12 cellular contexts compared by ENCODE assay signal in the genomic region with DNA sequence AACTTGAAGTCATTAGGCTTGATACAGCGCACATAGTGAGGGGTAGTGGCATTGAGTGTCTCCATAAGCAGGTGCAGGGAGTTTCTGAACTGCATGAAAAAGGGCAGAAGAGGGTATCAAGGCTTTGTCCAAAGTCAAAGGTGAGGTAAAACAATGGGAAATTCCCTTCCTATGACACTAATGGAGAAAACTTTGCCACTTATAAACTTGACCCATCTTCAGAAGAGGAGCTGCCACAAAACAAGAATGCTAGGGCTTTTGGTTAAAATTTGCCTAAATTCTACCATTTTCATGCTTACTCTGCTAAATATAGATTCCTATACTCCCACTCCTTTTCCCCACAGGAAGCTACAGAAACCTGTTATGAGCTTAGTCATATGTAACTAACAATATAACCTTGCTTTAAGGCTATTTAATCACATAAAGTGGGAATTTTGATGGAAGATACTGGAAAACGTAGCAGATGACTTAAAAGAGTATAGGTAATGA.
DNase-seq lines count a peak whose midpoint lies in the region; ATAC-seq, FAIRE-seq and TF ChIP-seq lines count a peak whose summit lies in the region.
"Had no signal": no experiment of that assay in that cellular context is flagged by ENCODE, and none has a peak within 500 bp of the region (broad histone marks: within the 10 kb centered on the region; RNA-seq: fewer than 3 reads in every experiment).

No MANE protein-coding gene starts in this region.

- H3K4me3 ChIP-seq in dorsolateral prefrontal cortex (no peak overlapping the region), uterus (no peak overlapping the region)

- no peaks in the 10 kb centered on the region for H3K4me1 ChIP-seq in uterus

- no peak for TF ChIP-seq CTCF in dorsolateral prefrontal cortex (IDR thresholded peaks at IDR 0.05 in 54 of 56, conservative IDR thresholded peaks at IDR 0.05 in 2 of 56; ENCODE audit: low read depth in 1 of 56, partially characterized antibody in 56 of 56)
- TF ChIP-seq CTCF in uterus (IDR thresholded peaks at IDR 0.05), result no peak

- no peak for TF ChIP-seq POLR2A in uterus (IDR thresholded peaks at IDR 0.05)

- no peaks in the 10 kb centered on the region for H3K9me3 ChIP-seq in uterus

- H3K27me3 ChIP-seq in dorsolateral prefrontal cortex (no peaks in the 10 kb centered on the region), uterus (no peaks in the 10 kb centered on the region)

- peak; percentile 93 for FAIRE-seq in GM18507 (lab: Jason Lieb, UNC)
- FAIRE-seq: keratinocyte had no signal

- intact Hi-C loops in dorsolateral prefrontal cortex (cut with DNase I) (no loop called here), uterus (cut with DNase I; ENCODE audit: low total_unique reads) (no loop called here)

- peak overlapping the region in 38 of 59 donors; percentile 1 to 73 (median 44) for H3K27ac ChIP-seq in dorsolateral prefrontal cortex
- H3K27ac ChIP-seq in substantia nigra (ENCODE audit: low read depth, low read length, poor library complexity, severe bottlenecking), result no peak overlapping the region
- H3K27ac ChIP-seq in uterus, result no peak overlapping the region

- DNase-seq in GM18507 (ENCODE audit: extremely low spot score, insufficient read length, low read depth) (no peak), dorsolateral prefrontal cortex (no peak), substantia nigra (lab: John Stamatoyannopoulos, UW) (no peak), D341Med (ENCODE audit: low spot score) (no peak), uterus (no peak), DMS53 treated with DMSO at 0.1 percent for 48 hours (lab: John Stamatoyannopoulos, UW; ENCODE audit: unreplicated experiment) (no peak)
- DNase-seq: activated naive CD4-positive, alpha-beta T cell treated with Interleukin-2 at 50 U/mL for 16 hours; COR-L47; NCI-H82 had no signal

- ATAC-seq in GM21515 (IDR thresholded peaks at IDR 0.05; ENCODE audit: unreplicated experiment) (peak; percentile 34), HG03342 (IDR thresholded peaks at IDR 0.05; ENCODE audit: unreplicated experiment) (peak; percentile 31)

- no peaks in the 10 kb centered on the region for H3K36me3 ChIP-seq in uterus

Comparison
In these comparisons a context has a peak if more than half of its experiments do, and no peak if none do; other contexts are left out.
1. H3K27ac ChIP-seq: peak in dorsolateral prefrontal cortex (38 of 59); none in substantia nigra (single experiment) and uterus (0 of 2).